ENCODE assay signal across 11 cellular contexts in the genomic region with DNA sequence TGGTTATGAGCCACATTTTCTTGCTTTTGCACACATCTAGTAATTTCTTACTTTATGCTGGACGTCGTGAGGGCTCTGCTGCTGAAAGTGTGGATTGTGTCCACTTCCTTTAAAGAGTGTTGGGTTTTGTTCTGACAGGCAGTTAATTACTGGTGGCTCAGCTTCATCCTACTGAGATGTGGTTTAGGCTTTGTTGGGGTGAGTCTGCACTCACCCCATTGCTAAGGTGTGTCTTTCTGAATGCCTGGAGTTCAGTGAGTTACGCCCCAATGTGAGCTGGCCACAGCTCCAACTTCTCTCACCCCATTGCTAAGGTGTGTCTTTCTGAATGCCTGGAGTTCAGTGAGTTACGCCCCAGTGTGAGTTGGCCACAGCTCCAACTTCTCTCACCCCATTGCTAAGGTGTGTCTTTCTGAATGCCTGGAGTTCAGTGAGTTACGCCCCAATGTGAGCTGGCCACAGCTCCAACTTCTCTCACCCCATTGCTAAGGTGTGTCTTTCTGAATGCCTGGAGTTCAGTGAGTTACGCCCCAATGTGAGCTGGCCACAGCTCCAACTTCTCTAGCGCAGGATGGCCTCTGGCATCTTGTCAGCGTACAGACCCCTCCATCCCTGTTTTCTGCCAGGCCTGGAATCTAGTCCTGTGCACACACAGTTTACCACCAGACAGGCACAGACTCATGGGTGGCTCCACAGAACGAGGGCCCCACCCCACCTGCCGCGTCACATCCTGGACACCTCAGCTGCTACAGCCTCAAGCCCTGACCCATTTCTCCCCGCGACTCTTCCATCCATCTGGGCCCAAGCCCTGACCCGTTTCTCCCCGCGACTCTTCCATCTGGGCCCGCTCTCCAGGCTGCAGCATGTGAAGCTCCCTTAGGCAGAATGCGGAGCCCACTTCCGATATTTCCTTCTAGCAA. TPM values are rescaled to one million over a fixed set of nuclear protein-coding genes. Genes with fewer than 3 reads are reported as not detected.
A peak's percentile ranks its signal among the peaks of the same experiment; 100 is the strongest.
DNase-seq lines count a peak whose midpoint lies in the region; ATAC-seq, FAIRE-seq and TF ChIP-seq lines count a peak whose summit lies in the region.
"Not testable (repeated sequence)": the region's sequence is repeated elsewhere in the genome, so short reads cannot be mapped to it uniquely, and the experiment has no call there.
"Had no signal": no experiment of that assay in that cellular context is flagged by ENCODE, and none has a peak within 500 bp of the region (broad histone marks: within the 10 kb centered on the region; RNA-seq: fewer than 3 reads in every experiment).

No MANE protein-coding gene starts in this region.

- not testable (repeated sequence) for TF ChIP-seq CTCF in RWPE2 (IDR thresholded peaks at IDR 0.05; ENCODE audit: poor library complexity, severe bottlenecking); chondrocyte (IDR thresholded peaks at IDR 0.05); kidney (IDR thresholded peaks at IDR 0.05; ENCODE audit: borderline replicate concordance, extremely low read depth, insufficient read depth); suprapubic skin (IDR thresholded peaks at IDR 0.05)

- H3K27ac Mint-ChIP-seq in chondrocyte (ENCODE audit: unreplicated experiment) = not testable (repeated sequence)

- ATAC-seq in RWPE2 (ENCODE audit: low read depth); Right ventricle myocardium inferior: not testable (repeated sequence)

- H3K4me1 Mint-ChIP-seq in chondrocyte (ENCODE audit: low read depth) = not testable (repeated sequence)

- TF ChIP-seq POLR2A in suprapubic skin (IDR thresholded peaks at IDR 0.05) = not testable (repeated sequence)

- not testable (repeated sequence) for H3K4me3 Mint-ChIP-seq in chondrocyte (ENCODE audit: unreplicated experiment)

- TF ChIP-seq EP300 in suprapubic skin (IDR thresholded peaks at IDR 0.05) = not testable (repeated sequence)

- not testable (repeated sequence) for H3K4me3 ChIP-seq in RWPE2 (ENCODE audit: severe bottlenecking); kidney (ENCODE audit: low read length in 2 of 2); suprapubic skin

- not testable (repeated sequence) for H3K27ac ChIP-seq in RWPE2 (ENCODE audit: poor library complexity, severe bottlenecking); kidney (ENCODE audit: low read depth in 2 of 2, low read length in 2 of 2)
- peak overlapping the region; percentile 74 for H3K27ac ChIP-seq in suprapubic skin

- not testable (repeated sequence) for H3K27me3 ChIP-seq in RWPE2 (ENCODE audit: insufficient read depth, poor library complexity, severe bottlenecking); suprapubic skin

- H3K36me3 Mint-ChIP-seq in chondrocyte (ENCODE audit: low read depth) = peaks cover 12% of the 10 kb centered on the region

- intact Hi-C loops in Right ventricle myocardium inferior (cut with DNase I) = loop anchor here (10.0 kb wide), 1 partner anchor 222 kb away; no protein-coding TSS in a partner anchor
- intact Hi-C loops in kidney (cut with DNase I); posterior vena cava (cut with DNase I): not testable (repeated sequence)

- WGBS in suprapubic skin = 58% methylated on average over 17 of the region's 19 CpGs

- peaks cover 20% of the 10 kb centered on the region for H3K9me3 Mint-ChIP-seq in chondrocyte (ENCODE audit: low read depth)

- DNase-seq in HT1080 (ENCODE audit: low read depth) = peak; percentile 23
- peak; percentile 44 for DNase-seq in RWPE2 (ENCODE audit: low spot score)
- DNase-seq in chondrocyte (ENCODE audit: low spot score) = peak; percentile 59
- peak; percentile 20 for DNase-seq in Right ventricle myocardium inferior (ENCODE audit: missing footprints)
- DNase-seq in kidney = peak; percentile 57
- peak; percentile 64 for DNase-seq in posterior vena cava (ENCODE audit: low spot score)
- DNase-seq in suprapubic skin (ENCODE audit: low spot score in 2 of 2) = not testable (repeated sequence)

- H3K4me1 ChIP-seq in RWPE2 (ENCODE audit: insufficient read depth, poor library complexity, severe bottlenecking); kidney (ENCODE audit: control insufficient read depth in 1 of 2, insufficient read depth in 1 of 2, low read depth in 1 of 2, low read length in 2 of 2); suprapubic skin: not testable (repeated sequence)

- not testable (repeated sequence) for FAIRE-seq in kidney (lab: Jason Lieb, UNC)

- not testable (repeated sequence) for H3K9ac ChIP-seq in kidney (ENCODE audit: low read length in 2 of 2)

- H3K9me3 ChIP-seq in RWPE2 (ENCODE audit: severe bottlenecking); kidney (ENCODE audit: control insufficient read depth in 1 of 2, low read length in 2 of 2); suprapubic skin: not testable (repeated sequence)

- H3K36me3 ChIP-seq in RWPE2 (ENCODE audit: low read depth); kidney (ENCODE audit: control insufficient read depth in 1 of 2, insufficient read depth in 2 of 2, low read length in 2 of 2); suprapubic skin: not testable (repeated sequence)

- peaks cover 31% of the 10 kb centered on the region for H3K27me3 Mint-ChIP-seq in chondrocyte (ENCODE audit: low read depth)

RNA-seq across cellular contexts. Expression of gene CFAP46, which starts 39.5 kb away (rescaled TPM):
- total RNA-seq in HT1080 (2014; rRNA removed; shearing (Covaris generic)) = 0.35 and 0.53 TPM in 2 replicates
- 0.09 and 0.55 TPM in 2 replicates for polyA plus RNA-seq in HT1080 (2015; cell fraction: cytosol; rRNA removed)
- polyA plus RNA-seq in HT1080 (2015; cell fraction: nucleus; rRNA removed) = 0.08 and 0.54 TPM in 2 replicates
- total RNA-seq in chondrocyte (0.49 to 0.92 TPM (median 0.89 TPM) in 3 replicates), Right ventricle myocardium inferior (0.57 TPM), kidney (8.3 TPM), posterior vena cava (under 1 TPM; 0.14 to 0.81 TPM), suprapubic skin (under 1 TPM in 2 of 4 donors, not detected in 2; 0.11 to 0.21 TPM)
- polyA plus RNA-seq in kidney (ENCODE audit: insufficient read depth, low read depth, low replicate concordance) = 3.8 TPM
- total RNA-seq: CD4-positive, alpha-beta T cell; OCI-LY7; Peyer's patch had no signal
- polyA plus RNA-seq: IgD-negative memory B cell had no signal
